Comparison of ENCODE assay signal across 9 cellular contexts in genomic region chr14:74860899-74861733, GRCh38. TPM values are rescaled to one million over a fixed set of nuclear protein-coding genes. Genes with fewer than 3 reads are reported as not detected.
A peak's percentile ranks its signal among the peaks of the same experiment; 100 is the strongest.
DNase-seq lines count a peak whose midpoint lies in the region; ATAC-seq and TF ChIP-seq lines count a peak whose summit lies in the region.
"Had no signal": no experiment of that assay in that cellular context is flagged by ENCODE, and none has a peak within 500 bp of the region (broad histone marks: within the 10 kb centered on the region; RNA-seq: fewer than 3 reads in every experiment).

No MANE protein-coding gene starts in this region.

- H3K4me3 ChIP-seq in Caco-2 (ENCODE audit: low read depth, low read length) = no peak overlapping the region

- H3K27ac Mint-ChIP-seq in Caco-2 (ENCODE audit: unreplicated experiment) = no peak overlapping the region
- H3K27ac Mint-ChIP-seq in activated CD4-positive, alpha-beta memory T cell treated with anti-CD3 and anti-CD28 coated beads for 36 hours = no peak overlapping the region

- no peaks in the 10 kb centered on the region for H3K4me1 Mint-ChIP-seq in Caco-2 (ENCODE audit: low read depth, unreplicated experiment)
- H3K4me1 Mint-ChIP-seq in activated CD4-positive, alpha-beta memory T cell treated with anti-CD3 and anti-CD28 coated beads for 36 hours (ENCODE audit: low read depth) = peaks cover under 1% of the 10 kb centered on the region

- H3K4me3 Mint-ChIP-seq in Caco-2 (ENCODE audit: unreplicated experiment) = no peak overlapping the region
- H3K4me3 Mint-ChIP-seq in activated CD4-positive, alpha-beta memory T cell treated with anti-CD3 and anti-CD28 coated beads for 36 hours = no peak overlapping the region

- H3K27me3 ChIP-seq in Caco-2 (replicated peaks; ENCODE audit: control insufficient read depth, insufficient read depth, low read length) = no peaks in the 10 kb centered on the region

- CTCF ChIA-PET in Caco-2 (lab: Charles Lee) = interaction anchor here (0.6 to 3.3 kb wide), 24 partner anchors 10 to 1064 kb away, joined by 3 to 122 read pairs (median 4); partner anchors contain the start of gene RPS6KL1
- CTCF ChIA-PET in activated CD4-positive, alpha-beta memory T cell treated with anti-CD3 and anti-CD28 coated beads for 36 hours (lab: Charles Lee) = interaction anchor here (0.6 to 14.1 kb wide), 55 partner anchors 9 to 444 kb away, joined by 3 to 499 read pairs (median 4); partner anchors contain the start of genes ACYP1, DLST, EIF2B2 and LTBP2

- POLR2A ChIA-PET in Caco-2 (lab: Charles Lee) = no interaction called here
- POLR2A ChIA-PET in activated CD4-positive, alpha-beta memory T cell treated with anti-CD3 and anti-CD28 coated beads for 36 hours (lab: Charles Lee) = interaction anchor here (0.8 to 1.1 kb wide), 5 partner anchors 18 to 47 kb away, joined by 3 to 6 read pairs (median 4); partner anchors contain the start of gene DLST

- H3K4me1 ChIP-seq in Caco-2 = no peaks in the 10 kb centered on the region

- H3K9me3 ChIP-seq in Caco-2 = no peaks in the 10 kb centered on the region

- no peaks in the 10 kb centered on the region for H3K36me3 Mint-ChIP-seq in Caco-2 (ENCODE audit: insufficient read depth, unreplicated experiment)
- no peaks in the 10 kb centered on the region for H3K36me3 Mint-ChIP-seq in activated CD4-positive, alpha-beta memory T cell treated with anti-CD3 and anti-CD28 coated beads for 36 hours
- H3K36me3 Mint-ChIP-seq: IgD-negative memory B cell had no signal

- no TSS peak for BruUV-seq in Caco-2 (replicated peaks; lab: Mats Ljungman, UMichigan)

- H3K9me3 Mint-ChIP-seq in Caco-2 (ENCODE audit: unreplicated experiment) = no peaks in the 10 kb centered on the region
- no peaks in the 10 kb centered on the region for H3K9me3 Mint-ChIP-seq in activated CD4-positive, alpha-beta memory T cell treated with anti-CD3 and anti-CD28 coated beads for 36 hours
- H3K9me3 Mint-ChIP-seq: IgD-negative memory B cell had no signal

- no peak for ATAC-seq in GM21381 (IDR thresholded peaks at IDR 0.05; ENCODE audit: unreplicated experiment)

- intact Hi-C loops in Caco-2 (cut with micrococcal nuclease; ENCODE audit: unreplicated experiment) = loop anchor here (1.0 kb wide), 1 partner anchor 44 kb away; no protein-coding TSS in a partner anchor
- intact Hi-C loops in activated CD4-positive, alpha-beta memory T cell treated with anti-CD3 and anti-CD28 coated beads for 36 hours (cut with micrococcal nuclease) = loop anchor here (1.0 to 2.0 kb wide), 3 partner anchors 22 to 227 kb away; no protein-coding TSS in a partner anchor

- DNase-seq in Caco-2 (peak; percentile 86 to 89), HS-27A (ENCODE audit: low read depth) (peak; percentile 64), NCI-H82 treated with DMSO at 0.1 percent for 48 hours (lab: John Stamatoyannopoulos, UW; ENCODE audit: unreplicated experiment) (peak; percentile 53), lung microvascular endothelial cell (ENCODE audit: low read depth in 2 of 2) (peak; percentile 85 to 91)
- peak; percentile 94 for DNase-seq in activated CD4-positive, alpha-beta memory T cell treated with anti-CD3 and anti-CD28 coated beads for 36 hours
- peak; percentile 94 for DNase-seq in effector CD4-positive, alpha-beta T cell
- peak; percentile 95 for DNase-seq in stimulated activated CD8-positive, alpha-beta memory T cell treated with anti-CD3 and anti-CD28 coated beads, Interleukin-15, amount 100 ng/mL, for 1 hour (ENCODE audit: low read depth)

- peaks cover 4% of the 10 kb centered on the region for H3K27me3 Mint-ChIP-seq in Caco-2 (ENCODE audit: insufficient read depth, unreplicated experiment)
- no peaks in the 10 kb centered on the region for H3K27me3 Mint-ChIP-seq in activated CD4-positive, alpha-beta memory T cell treated with anti-CD3 and anti-CD28 coated beads for 36 hours
- H3K27me3 Mint-ChIP-seq: IgD-negative memory B cell had no signal

- H3K36me3 ChIP-seq in Caco-2 (ENCODE audit: control insufficient read depth, insufficient read depth, low read length) = no peaks in the 10 kb centered on the region

- TF ChIP-seq CTCF in Caco-2 (IDR thresholded peaks at IDR 0.05; ENCODE audit: insufficient read depth in 1 of 2, low read depth in 1 of 2, low read length in 1 of 2, severe bottlenecking in 1 of 2, unreplicated experiment in 1 of 2) = peak; percentile 79 to 80

RNA-seq across cellular contexts. Expression of gene PROX2, which starts 14.8 kb away (rescaled TPM):
- total RNA-seq in Caco-2 (2022) (not detected in 2 replicates), lung microvascular endothelial cell (not detected in 2 replicates)
- total RNA-seq in activated CD4-positive, alpha-beta memory T cell treated with anti-CD3 and anti-CD28 coated beads for 36 hours = under 1 TPM; 0.19 to 0.33 TPM

RNA-seq across cellular contexts. Expression of gene DLST, which starts 20.6 kb away (rescaled TPM):
- 81.4 and 88.1 TPM in 2 replicates for total RNA-seq in Caco-2 (2022)
- 100 to 1,000 TPM; 132 to 137 TPM for total RNA-seq in activated CD4-positive, alpha-beta memory T cell treated with anti-CD3 and anti-CD28 coated beads for 36 hours
- total RNA-seq in lung microvascular endothelial cell = 35.3 and 35.7 TPM in 2 replicates
